Comparison of ENCODE assay signal across 16 cellular contexts in genomic region chr10:35506741-35507140, GRCh38.
"Had no signal": no experiment of that assay in that cellular context is flagged by ENCODE, and none has a peak within 500 bp of the region (broad histone marks: within the 10 kb centered on the region; RNA-seq: fewer than 3 reads in every experiment).

No MANE protein-coding gene starts in this region.

- H3K4me3 ChIP-seq: cardiac muscle cell, hepatocyte, mucosa of descending colon, uterus had no signal

- H3K9me3 Mint-ChIP-seq: activated naive CD8-positive, alpha-beta T cell treated with anti-CD3 and anti-CD28 coated beads for 36 hours; effector memory CD8-positive, alpha-beta T cell; natural killer cell had no signal

- H3K27me3 Mint-ChIP-seq: activated naive CD8-positive, alpha-beta T cell treated with anti-CD3 and anti-CD28 coated beads for 36 hours; effector memory CD8-positive, alpha-beta T cell; T-helper 17 cell had no signal

- ATAC-seq: effector memory CD8-positive, alpha-beta T cell; mucosa of descending colon; natural killer cell; T-helper 17 cell had no signal

- DNase-seq: activated CD4-positive, alpha-beta T cell treated with anti-CD3 and anti-CD28 coated beads for 1 hour; activated CD4-positive, alpha-beta T cell treated with anti-CD3 and anti-CD28 coated beads, Interleukin-2, amount 50 U/mL, for 48 hours; activated gamma-delta T cell treated with Interleukin-2 at 50 U/mL for 16 hours; activated naive CD8-positive, alpha-beta T cell treated with anti-CD3 and anti-CD28 coated beads for 36 hours; amniotic stem cell; effector memory CD8-positive, alpha-beta T cell; mesenchymal stem cell; mucosa of descending colon; natural killer cell; nucleus accumbens; stimulated activated naive CD4-positive, alpha-beta T cell; T-helper 17 cell; uterus had no signal

- H3K27me3 ChIP-seq: cardiac muscle cell, hepatocyte, uterus had no signal

- H3K27ac ChIP-seq: cardiac muscle cell, hepatocyte, uterus, VCaP had no signal

- H3K36me3 ChIP-seq: uterus had no signal

- H3K27ac Mint-ChIP-seq: activated naive CD8-positive, alpha-beta T cell treated with anti-CD3 and anti-CD28 coated beads for 36 hours; effector memory CD8-positive, alpha-beta T cell; T-helper 17 cell had no signal

- H3K4me1 ChIP-seq: uterus had no signal

- H3K9me3 ChIP-seq: mucosa of descending colon, uterus had no signal

- H3K36me3 Mint-ChIP-seq: natural killer cell had no signal

- H3K4me3 Mint-ChIP-seq: activated naive CD8-positive, alpha-beta T cell treated with anti-CD3 and anti-CD28 coated beads for 36 hours; effector memory CD8-positive, alpha-beta T cell; natural killer cell; T-helper 17 cell had no signal

- H3K4me2 ChIP-seq: hepatocyte had no signal
